In genomic region chr1:148522072-148522471, GRCh38 we compare ENCODE assay signal across 8 cellular contexts. TPM values are rescaled to one million over a fixed set of nuclear protein-coding genes. Genes with fewer than 3 reads are reported as not detected.
DNase-seq lines count a peak whose midpoint lies in the region; ATAC-seq lines count a peak whose summit lies in the region.
"Not testable (repeated sequence)": the region's sequence is repeated elsewhere in the genome, so short reads cannot be mapped to it uniquely, and the experiment has no call there.

No MANE protein-coding gene starts in this region.

- peaks cover 0 to 13% (median under 1%) of the 10 kb centered on the region in 4 donors for H3K4me1 Mint-ChIP-seq in CD4-positive, alpha-beta memory T cell
- H3K4me1 Mint-ChIP-seq in activated T-helper 17 cell treated with anti-CD3 and anti-CD28 coated beads, Interleukin-2, amount 50 U/mL, for 72 hours: not testable (repeated sequence)

- intact Hi-C loops in CD4-positive, alpha-beta memory T cell (cut with micrococcal nuclease): loop anchor here (10.0 kb wide), 1 partner anchor 147 kb away; no protein-coding TSS in a partner anchor

- not testable (repeated sequence) for H3K9ac ChIP-seq in mucosa of rectum (ENCODE audit: low read depth in 1 of 2, low read length in 2 of 2)

- H3K4me3 Mint-ChIP-seq in CD4-positive, alpha-beta memory T cell: peak overlapping the region; percentile 88 to 100 (median 97)
- H3K4me3 Mint-ChIP-seq in activated T-helper 17 cell treated with anti-CD3 and anti-CD28 coated beads, Interleukin-2, amount 50 U/mL, for 72 hours: peak overlapping the region; percentile 91

- in situ Hi-C loops in SK-MEL-5 (cut with HindIII; ENCODE audit: low pct_unique_long_range_greater_than_20kb, low sequenced_read_pairs): not testable (repeated sequence)

- H3K9me3 Mint-ChIP-seq in CD4-positive, alpha-beta memory T cell; activated T-helper 17 cell treated with anti-CD3 and anti-CD28 coated beads, Interleukin-2, amount 50 U/mL, for 72 hours: not testable (repeated sequence)

- peak overlapping the region in 1 of 2 donors; percentile 19 for H3K4me3 ChIP-seq in CD4-positive, alpha-beta memory T cell (ENCODE audit: low read length in 2 of 2)
- H3K4me3 ChIP-seq in mucosa of rectum (ENCODE audit: low read length in 2 of 2): peak overlapping the region; percentile 39 to 57

- not testable (repeated sequence) for H3K9me3 ChIP-seq in CD4-positive, alpha-beta memory T cell (ENCODE audit: control insufficient read depth in 1 of 2, low read length in 2 of 2); mucosa of rectum (ENCODE audit: control insufficient read depth in 2 of 2, low read length in 2 of 2)

- H3K27me3 Mint-ChIP-seq in CD4-positive, alpha-beta memory T cell; activated T-helper 17 cell treated with anti-CD3 and anti-CD28 coated beads, Interleukin-2, amount 50 U/mL, for 72 hours: not testable (repeated sequence)

- H3K27ac Mint-ChIP-seq in CD4-positive, alpha-beta memory T cell: peak overlapping the region; percentile 95 to 100 (median 99)
- peak overlapping the region; percentile 99 for H3K27ac Mint-ChIP-seq in activated T-helper 17 cell treated with anti-CD3 and anti-CD28 coated beads, Interleukin-2, amount 50 U/mL, for 72 hours

- POLR2A ChIA-PET in CD4-positive, alpha-beta memory T cell (lab: Charles Lee; ENCODE audit: partially characterized antibody): interaction anchor here (0.9 to 1.7 kb wide), 3 partner anchors 63 to 150 kb away, joined by 4 to 23 read pairs (median 4); no protein-coding TSS in a partner anchor

- H3K36me3 ChIP-seq in CD4-positive, alpha-beta memory T cell (ENCODE audit: insufficient read depth, low read length); mucosa of rectum (ENCODE audit: control insufficient read depth in 2 of 2, insufficient read depth in 2 of 2, low read length in 2 of 2): not testable (repeated sequence)

- not testable (repeated sequence) for H3K27me3 ChIP-seq in CD4-positive, alpha-beta memory T cell (ENCODE audit: insufficient read depth, low read length); mucosa of rectum (ENCODE audit: control insufficient read depth in 2 of 2, insufficient read depth in 2 of 2, low read length in 2 of 2)

- CTCF ChIA-PET in CD4-positive, alpha-beta memory T cell (lab: Charles Lee; ENCODE audit: partially characterized antibody): not testable (repeated sequence)

- H3K4me1 ChIP-seq in CD4-positive, alpha-beta memory T cell (ENCODE audit: insufficient read depth, low read length); mucosa of rectum (ENCODE audit: control insufficient read depth in 2 of 2, insufficient read depth in 2 of 2, low read length in 2 of 2): not testable (repeated sequence)

- not testable (repeated sequence) for H3K36me3 Mint-ChIP-seq in CD4-positive, alpha-beta memory T cell
- H3K36me3 Mint-ChIP-seq in activated T-helper 17 cell treated with anti-CD3 and anti-CD28 coated beads, Interleukin-2, amount 50 U/mL, for 72 hours (ENCODE audit: low read depth): peaks cover 13% of the 10 kb centered on the region

- peak; percentile 81 to 88 (median 85) for DNase-seq in CD4-positive, alpha-beta memory T cell
- DNase-seq in H4 (ENCODE audit: low spot score) (peak; percentile 91), NCI-H1092 (lab: John Stamatoyannopoulos, UW) (peak; percentile 85), SK-MEL-5 (ENCODE audit: low read depth, low spot score) (peak; percentile 97)
- peak; percentile 64 for DNase-seq in stimulated activated CD8-positive, alpha-beta memory T cell treated with anti-CD3 and anti-CD28 coated beads, Interleukin-12 subunit alpha, Interleukin-12 subunit beta, amount 100 ng/mL, for 24 hours (ENCODE audit: extremely low read depth)

- peak overlapping the region; percentile 58 for H3K27ac ChIP-seq in CD4-positive, alpha-beta memory T cell (ENCODE audit: low read depth, low read length)
- peak overlapping the region in 1 of 2 donors; percentile 51 for H3K27ac ChIP-seq in mucosa of rectum (ENCODE audit: low read depth in 2 of 2, low read length in 2 of 2)

- ATAC-seq in activated T-helper 17 cell treated with anti-CD3 and anti-CD28 coated beads, Interleukin-2, amount 50 U/mL, for 72 hours (replicated peaks): peak; percentile 63
- ATAC-seq in esophagus mucosa: peak; percentile 84

RNA-seq across cellular contexts. Expression of gene PPIAL4G, which starts 39.0 kb away (rescaled TPM):
- 1 to 10 TPM; 4.2 to 5.2 TPM for total RNA-seq in CD4-positive, alpha-beta memory T cell
- under 1 TPM in 1 of 2 donors, not detected in 1; 0.21 TPM for polyA plus RNA-seq in CD4-positive, alpha-beta memory T cell
- total RNA-seq in H4 (2014; rRNA removed; shearing (Covaris generic)): not detected in 2 replicates
- total RNA-seq in SK-MEL-5 (2014; rRNA removed; shearing (Covaris generic)): not detected in 2 replicates
- not detected in 2 replicates for polyA plus RNA-seq in SK-MEL-5 (2015; cell fraction: cytosol; rRNA removed)
- polyA plus RNA-seq in SK-MEL-5 (2015; cell fraction: nucleus; rRNA removed): not detected in 2 replicates
- under 1 TPM; 0.15 to 0.40 TPM for total RNA-seq in activated T-helper 17 cell treated with anti-CD3 and anti-CD28 coated beads, Interleukin-2, amount 50 U/mL, for 72 hours
- not detected for total RNA-seq in esophagus mucosa
